8 cellular contexts compared by ENCODE assay signal in the genomic region with DNA sequence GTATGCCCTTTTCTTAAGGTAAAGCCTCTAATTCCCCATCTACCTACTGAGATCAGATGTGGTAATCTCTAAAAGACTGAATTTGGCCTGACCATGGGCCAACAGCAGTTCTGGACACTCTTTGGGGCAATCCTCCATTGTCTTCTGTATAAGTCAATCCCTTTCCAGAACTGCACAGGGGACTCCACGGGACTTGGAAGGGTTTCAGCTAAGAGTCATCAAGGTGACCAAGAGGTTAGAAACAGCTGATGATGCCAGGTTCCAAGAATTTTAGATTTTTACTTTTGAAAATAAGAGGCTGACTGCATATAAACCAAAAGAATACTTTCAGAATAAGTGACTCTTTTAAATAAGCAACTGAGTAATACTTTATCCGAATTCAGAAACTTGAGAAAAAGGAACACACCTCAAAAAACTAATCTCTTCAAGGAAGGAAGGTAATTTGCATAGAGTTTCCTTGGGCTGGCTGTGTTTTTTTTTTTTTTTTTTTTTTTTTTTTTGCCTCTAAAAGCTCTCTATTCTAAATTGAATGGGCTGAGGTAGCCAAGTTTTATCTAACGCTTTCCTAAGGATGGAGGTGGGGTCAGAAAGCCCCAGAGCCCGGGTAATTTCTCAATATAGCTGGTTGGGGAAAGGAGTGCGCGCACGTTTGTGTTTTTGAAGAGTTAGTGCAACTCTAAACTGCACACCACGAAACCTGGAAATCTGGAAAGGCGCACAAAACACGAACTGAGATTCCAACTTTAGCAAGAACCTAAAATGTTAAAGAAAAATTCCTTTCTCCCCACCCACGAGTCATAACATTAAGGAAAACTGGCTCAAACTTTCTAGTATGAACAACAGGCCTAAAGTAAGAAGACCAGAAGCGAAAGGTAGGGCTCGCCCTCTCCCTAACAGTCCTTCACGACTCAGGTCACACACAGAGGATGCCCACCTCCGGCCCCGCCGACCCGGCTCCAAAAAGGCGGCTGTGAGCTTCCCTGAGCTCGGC. TPM values are rescaled to one million over a fixed set of nuclear protein-coding genes. Genes with fewer than 3 reads are reported as not detected.
DNase-seq lines count a peak whose midpoint lies in the region; ATAC-seq and TF ChIP-seq lines count a peak whose summit lies in the region.

No MANE protein-coding gene starts in this region.

- DNase-seq in RKO (ENCODE audit: low spot score): peak; percentile 75
- no peak for DNase-seq in osteocyte (ENCODE audit: extremely low spot score, unreplicated experiment)
- DNase-seq in SIG-M5 (lab: John Stamatoyannopoulos, UW): no peak
- DNase-seq in GM13976 (ENCODE audit: low spot score): no peak
- DNase-seq in medulla oblongata (ENCODE audit: extremely low spot score): no peak

- H3K36me3 ChIP-seq in esophagus (ENCODE audit: control insufficient read depth in 2 of 2, insufficient read depth in 2 of 2, low read length in 1 of 2): peaks cover 3 to 24% of the 10 kb centered on the region in 2 donors

- peak overlapping the region; percentile 94 for H3K27ac Mint-ChIP-seq in osteocyte (ENCODE audit: unreplicated experiment)

- peak overlapping the region; percentile 91 for H3K4me3 Mint-ChIP-seq in osteocyte (ENCODE audit: unreplicated experiment)

- in situ Hi-C loops in GM13976 (cut with MboI; ENCODE audit: low sequenced_read_pairs, unreplicated experiment): no loop called here

- H3K27me3 ChIP-seq in esophagus (ENCODE audit: control insufficient read depth in 1 of 2, insufficient read depth in 2 of 2, low read length in 2 of 2): no peaks in the 10 kb centered on the region

- peaks cover 6 to 10% of the 10 kb centered on the region in 2 donors for H3K4me1 ChIP-seq in esophagus (ENCODE audit: control insufficient read depth in 2 of 2, insufficient read depth in 2 of 2, low read length in 1 of 2)

- TF ChIP-seq CTCF in GM12875 (IDR thresholded peaks at IDR 0.05; ENCODE audit: borderline replicate concordance, insufficient read depth, low read depth, low read length) (no peak), osteocyte (IDR thresholded peaks at IDR 0.05) (no peak), GM13976 (IDR thresholded peaks at IDR 0.05; ENCODE audit: borderline replicate concordance, control extremely low read depth, extremely low read depth, insufficient read depth, missing control alignments) (no peak)

- H3K9me3 Mint-ChIP-seq in osteocyte (ENCODE audit: unreplicated experiment): no peaks in the 10 kb centered on the region

- H3K4me3 ChIP-seq in GM12875 (ENCODE audit: low read depth, low read length): peak overlapping the region; percentile 95
- peak overlapping the region; percentile 71 to 79 for H3K4me3 ChIP-seq in esophagus (ENCODE audit: low read depth in 1 of 2, low read length in 2 of 2)

- H3K27ac ChIP-seq in esophagus (ENCODE audit: low read depth in 2 of 2, low read length in 1 of 2): peak overlapping the region; percentile 99 to 100

- whole genome bisulfite sequencing in esophagus, 2 donors: 1% methylated on average over 20 of the region's 20 CpGs

- H3K27me3 Mint-ChIP-seq in osteocyte (ENCODE audit: unreplicated experiment): no peaks in the 10 kb centered on the region

- H3K36me3 Mint-ChIP-seq in osteocyte (ENCODE audit: unreplicated experiment): peaks cover 21% of the 10 kb centered on the region

- H3K9me3 ChIP-seq in esophagus (ENCODE audit: control insufficient read depth in 2 of 2, insufficient read depth in 1 of 2, low read depth in 1 of 2, low read length in 1 of 2): no peaks in the 10 kb centered on the region

- ATAC-seq in GM21390 (IDR thresholded peaks at IDR 0.05; ENCODE audit: unreplicated experiment): no peak

- H3K4me1 Mint-ChIP-seq in osteocyte (ENCODE audit: unreplicated experiment): peaks cover 37% of the 10 kb centered on the region

RNA-seq across cellular contexts. Expression of a gene that starts 1.3 kb away (rescaled TPM):
- polyA plus RNA-seq in esophagus: 100 to 1,000 TPM in 1 of 2 donors, 10 to 100 TPM in 1; 60.4 to 150 TPM
- total RNA-seq in osteocyte: 254 and 268 TPM in 2 replicates

RNA-seq across cellular contexts. Expression of a gene that starts 8.6 kb away (rescaled TPM):
- polyA plus RNA-seq in esophagus: 10 to 100 TPM; 14.7 to 24.5 TPM
- 22.7 and 27.9 TPM in 2 replicates for total RNA-seq in osteocyte

RNA-seq across cellular contexts. Expression of a gene that starts 25.3 kb away (rescaled TPM):
- polyA plus RNA-seq in esophagus: 10 to 100 TPM; 12.3 to 12.5 TPM
- total RNA-seq in osteocyte: 29.9 and 33.9 TPM in 2 replicates

RNA-seq across cellular contexts. Expression of a gene that starts 31.8 kb away (rescaled TPM):
- polyA plus RNA-seq in esophagus: 100 to 1,000 TPM in 1 of 2 donors, 10 to 100 TPM in 1; 32.9 to 107 TPM
- total RNA-seq in osteocyte: 100 and 104 TPM in 2 replicates

RNA-seq across cellular contexts. Expression of a gene that starts 44.5 kb away (rescaled TPM):
- 10 to 100 TPM; 19.6 to 20.9 TPM for polyA plus RNA-seq in esophagus
- 26.8 and 30.3 TPM in 2 replicates for total RNA-seq in osteocyte
